ENCODE assay signal across 19 cellular contexts in genomic region chr4:113962719-113963274, GRCh38. TPM values are rescaled to one million over a fixed set of nuclear protein-coding genes. Genes with fewer than 3 reads are reported as not detected.
DNase-seq lines count a peak whose midpoint lies in the region; ATAC-seq, FAIRE-seq and TF ChIP-seq lines count a peak whose summit lies in the region.
"Had no signal": no experiment of that assay in that cellular context is flagged by ENCODE, and none has a peak within 500 bp of the region (broad histone marks: within the 10 kb centered on the region; RNA-seq: fewer than 3 reads in every experiment).

No MANE protein-coding gene starts in this region.

- H2BK120ac ChIP-seq in mesenchymal stem cell (ENCODE audit: low read depth, low read length): no peak overlapping the region

- no peak for TF ChIP-seq RAD21 in A549 (conservative IDR thresholded peaks at IDR 0.05 in 1 of 2, IDR thresholded peaks at IDR 0.05 in 1 of 2)

- CTCF ChIA-PET in A549 (lab: Yijun Ruan, JAX): no interaction called here
- CTCF ChIA-PET in Calu3 (lab: Charles Lee): no interaction called here
- CTCF ChIA-PET in activated CD4-positive, alpha-beta T cell treated with anti-CD3 and anti-CD28 coated beads for 36 hours (lab: Charles Lee): no interaction called here

- no peak for TF ChIP-seq CTCF in A549 (IDR thresholded peaks at IDR 0.05)
- no peak for TF ChIP-seq CTCF in Calu3 (IDR thresholded peaks at IDR 0.05; ENCODE audit: unreplicated experiment)
- no peak for TF ChIP-seq CTCF in endothelial cell (IDR thresholded peaks at IDR 0.05; ENCODE audit: unreplicated experiment)
- no peak for TF ChIP-seq CTCF in WERI-Rb-1 (IDR thresholded peaks at IDR 0.05; ENCODE audit: low read depth, low read length)

- no peak overlapping the region for H2BK5ac ChIP-seq in mesenchymal stem cell (ENCODE audit: low read depth, low read length, poor library complexity, severe bottlenecking)

- H3K4me2 ChIP-seq in A549 (no peak overlapping the region), mesenchymal stem cell (ENCODE audit: low read length, poor library complexity, severe bottlenecking) (no peak overlapping the region)

- TF ChIP-seq EP300 in A549 (IDR thresholded peaks at IDR 0.05): no peak

- H3K27me3 ChIP-seq in mesenchymal stem cell (ENCODE audit: control insufficient read depth in 1 of 2, insufficient read depth in 1 of 2, low read length in 2 of 2) (no peaks in the 10 kb centered on the region), WERI-Rb-1 (ENCODE audit: insufficient read depth, low read depth, severe bottlenecking) (no peaks in the 10 kb centered on the region)

- peak overlapping the region; percentile 77 for H2AK5ac ChIP-seq in mesenchymal stem cell (ENCODE audit: low read length, severe bottlenecking)

- 82% methylated on average over 3 of the region's 3 CpGs for WGBS in A549 (ENCODE audit: missing lambda C conversion rate)
- WGBS in mesenchymal stem cell: 72% methylated on average over 2 of the region's 3 CpGs

- peak overlapping the region; percentile 96 for H3K27ac Mint-ChIP-seq in Calu3 (ENCODE audit: unreplicated experiment)
- H3K27ac Mint-ChIP-seq in endothelial cell (ENCODE audit: unreplicated experiment): peak overlapping the region; percentile 12
- no peak overlapping the region for H3K27ac Mint-ChIP-seq in activated CD4-positive, alpha-beta T cell treated with anti-CD3 and anti-CD28 coated beads for 36 hours
- H3K27ac Mint-ChIP-seq: IgD-negative memory B cell had no signal

- peak overlapping the region; percentile 22 to 45; a peak in 4 of 6 replicates for H3K27ac ChIP-seq in A549
- H3K27ac ChIP-seq in mesenchymal stem cell (ENCODE audit: low read length, poor library complexity, severe bottlenecking): peak overlapping the region; percentile 25
- no peak overlapping the region for H3K27ac ChIP-seq in WERI-Rb-1

- POLR2A ChIA-PET in A549 (lab: Yijun Ruan, JAX): no interaction called here
- POLR2A ChIA-PET in activated CD4-positive, alpha-beta T cell treated with anti-CD3 and anti-CD28 coated beads for 36 hours (lab: Charles Lee): no interaction called here

- H3K9me3 Mint-ChIP-seq in Calu3 (ENCODE audit: low read depth, unreplicated experiment) (peaks cover 6% of the 10 kb centered on the region), endothelial cell (ENCODE audit: unreplicated experiment) (no peaks in the 10 kb centered on the region)
- peaks cover 10% of the 10 kb centered on the region for H3K9me3 Mint-ChIP-seq in activated CD4-positive, alpha-beta T cell treated with anti-CD3 and anti-CD28 coated beads for 36 hours (ENCODE audit: low read depth)

- no peak overlapping the region for H3K14ac ChIP-seq in mesenchymal stem cell (ENCODE audit: low read length in 2 of 2)

- peak overlapping the region in 1 of 2 experiments; percentile 7 for H3K23ac ChIP-seq in mesenchymal stem cell (ENCODE audit: low read length in 2 of 2)

- no TSS peak for BruUV-seq in Calu3 (replicated peaks; lab: Mats Ljungman, UMichigan)

- H3K4me1 ChIP-seq in A549: peaks cover 42% of the 10 kb centered on the region
- H3K4me1 ChIP-seq in mesenchymal stem cell (ENCODE audit: control insufficient read depth, insufficient read depth, low read depth, low read length): peaks cover 3% of the 10 kb centered on the region

- H2AFZ ChIP-seq in mesenchymal stem cell (ENCODE audit: low read depth, low read length): no peak overlapping the region

- H3K4ac ChIP-seq in mesenchymal stem cell (ENCODE audit: low read depth in 1 of 2, low read length in 2 of 2): no peak overlapping the region

- no peak for FAIRE-seq in A549 (lab: Jason Lieb, UNC)
- FAIRE-seq: G401.6 had no signal

- H3K4me1 Mint-ChIP-seq in Calu3 (ENCODE audit: low read depth, unreplicated experiment): peaks cover 51% of the 10 kb centered on the region
- peaks cover 12% of the 10 kb centered on the region for H3K4me1 Mint-ChIP-seq in endothelial cell (ENCODE audit: unreplicated experiment)
- H3K4me1 Mint-ChIP-seq in activated CD4-positive, alpha-beta T cell treated with anti-CD3 and anti-CD28 coated beads for 36 hours: peaks cover 3% of the 10 kb centered on the region
- H3K4me1 Mint-ChIP-seq: H9, IgD-negative memory B cell had no signal

- peaks cover 8% of the 10 kb centered on the region; the same call in 2 of the 3 replicates for H3K9me3 ChIP-seq in A549
- H3K9me3 ChIP-seq in mesenchymal stem cell (ENCODE audit: control insufficient read depth, low read length): no peaks in the 10 kb centered on the region
- H3K9me3 ChIP-seq in WERI-Rb-1 (ENCODE audit: severe bottlenecking): no peaks in the 10 kb centered on the region

- H4K91ac ChIP-seq in mesenchymal stem cell (ENCODE audit: low read length): no peak overlapping the region

- H3K4me3 ChIP-seq in A549: no peak overlapping the region
- no peak overlapping the region for H3K4me3 ChIP-seq in mesenchymal stem cell (ENCODE audit: insufficient read depth in 1 of 2, low read depth in 1 of 2, low read length in 2 of 2)
- no peak overlapping the region for H3K4me3 ChIP-seq in WERI-Rb-1 (ENCODE audit: low read depth, low read length)
- H3K4me3 ChIP-seq: GM12878 had no signal

- no peak overlapping the region for H2BK12ac ChIP-seq in mesenchymal stem cell (ENCODE audit: low read length in 2 of 2)

- H4K8ac ChIP-seq in mesenchymal stem cell (ENCODE audit: low read length): no peak overlapping the region

- H3K36me3 Mint-ChIP-seq in Calu3 (ENCODE audit: insufficient read depth, unreplicated experiment): peaks cover 19% of the 10 kb centered on the region
- peaks cover 6% of the 10 kb centered on the region for H3K36me3 Mint-ChIP-seq in endothelial cell (ENCODE audit: low read depth, unreplicated experiment)
- peaks cover 3% of the 10 kb centered on the region for H3K36me3 Mint-ChIP-seq in activated CD4-positive, alpha-beta T cell treated with anti-CD3 and anti-CD28 coated beads for 36 hours (ENCODE audit: low read depth)
- H3K36me3 Mint-ChIP-seq: IgD-negative memory B cell had no signal

- H3K36me3 ChIP-seq in mesenchymal stem cell (ENCODE audit: control insufficient read depth in 1 of 2, insufficient read depth in 2 of 2, low read depth in 1 of 2, low read length in 2 of 2) (peaks cover 0 to 2% of the 10 kb centered on the region in 2 experiments), WERI-Rb-1 (no peaks in the 10 kb centered on the region)

- DNase-seq in A549 (ENCODE audit: low read depth in 1 of 2, low spot score in 1 of 2): no peak
- no peak for DNase-seq in Calu3
- DNase-seq in endothelial cell (ENCODE audit: low spot score): no peak
- DNase-seq in mesenchymal stem cell: no peak
- no peak for DNase-seq in activated CD4-positive, alpha-beta T cell treated with anti-CD3 and anti-CD28 coated beads for 36 hours
- no peak for DNase-seq in WERI-Rb-1
- DNase-seq in RKO (ENCODE audit: low spot score): no peak
- DNase-seq: COR-L47, DND-41, H9, Kasumi-1, NCI-H1417 treated with DMSO at 0.1 percent for 48 hours, NCI-H1930, NCI-H2171, NCI-H774, PC-3 had no signal

- H3K18ac ChIP-seq in mesenchymal stem cell (ENCODE audit: low read depth in 1 of 2, low read length in 2 of 2): no peak overlapping the region

- intact Hi-C loops in Calu3 (cut with micrococcal nuclease; ENCODE audit: unreplicated experiment): no loop called here
- intact Hi-C loops in activated CD4-positive, alpha-beta T cell treated with anti-CD3 and anti-CD28 coated beads for 36 hours (cut with DNase I, micrococcal nuclease): no loop called here

- H3K4me3 Mint-ChIP-seq in Calu3 (ENCODE audit: low read depth, unreplicated experiment) (peak overlapping the region; percentile 29), endothelial cell (ENCODE audit: unreplicated experiment) (no peak overlapping the region)
- H3K4me3 Mint-ChIP-seq in activated CD4-positive, alpha-beta T cell treated with anti-CD3 and anti-CD28 coated beads for 36 hours: no peak overlapping the region
- H3K4me3 Mint-ChIP-seq: H9 had no signal

- no peak overlapping the region for H3K9ac ChIP-seq in mesenchymal stem cell (ENCODE audit: low read length)

- H3K79me1 ChIP-seq in mesenchymal stem cell (replicated peaks; ENCODE audit: low read length, poor library complexity, severe bottlenecking): no peaks in the 10 kb centered on the region

- TF ChIP-seq POLR2A in A549 (IDR thresholded peaks at IDR 0.05; ENCODE audit: low read length): no peak

- H3K27me3 Mint-ChIP-seq in Calu3 (ENCODE audit: unreplicated experiment) (no peaks in the 10 kb centered on the region), endothelial cell (ENCODE audit: unreplicated experiment) (no peaks in the 10 kb centered on the region)
- peaks cover 6% of the 10 kb centered on the region for H3K27me3 Mint-ChIP-seq in activated CD4-positive, alpha-beta T cell treated with anti-CD3 and anti-CD28 coated beads for 36 hours

- ATAC-seq in A549: no peak
- no peak for ATAC-seq in activated CD4-positive, alpha-beta T cell treated with anti-CD3 and anti-CD28 coated beads for 36 hours
- ATAC-seq: GM12878, PC-3 had no signal

- no peak overlapping the region for H2BK15ac ChIP-seq in mesenchymal stem cell (ENCODE audit: low read depth, poor library complexity, severe bottlenecking)

TF ChIP-seq in A549, 52 proteins besides CTCF, POLR2A, EP300 and RAD21 (continues in another document):
- TF ChIP-seq MAFK (IDR thresholded peaks at IDR 0.05; ENCODE audit: partially characterized antibody) (no peak), E2F6 (IDR thresholded peaks at IDR 0.05; ENCODE audit: borderline replicate concordance, low read depth) (no peak), RCOR1 (IDR thresholded peaks at IDR 0.05; ENCODE audit: low read depth, low read length) (no peak)

RNA-seq across cellular contexts. Expression of gene ARSJ, which starts 16.6 kb away (rescaled TPM):
- 8.6 and 11.8 TPM in 2 replicates for polyA plus RNA-seq in A549 (2011; rRNA removed)
- 2.4 and 2.8 TPM in 2 replicates for polyA plus RNA-seq in A549 (2012; cell fraction: cytosol; rRNA removed)
- polyA plus RNA-seq in A549 (2012; cell fraction: nucleus; rRNA removed): 2.5 and 2.7 TPM in 2 replicates
- polyA plus RNA-seq in A549 (2017; fragmentation: RNase III; extraction: RNeasy Plus Mini Kit Qiagen cat#74134 plus additional on column Dnase treatment): 3.0 to 3.6 TPM (median 3.5 TPM) in 3 replicates
- polyA minus RNA-seq in A549 (2011; rRNA and poly(A)+ RNA removed): 7.5 and 9.2 TPM in 2 replicates
- total RNA-seq in Calu3 (2022): 12.5 and 13.3 TPM in 2 replicates
- 11.2 TPM for total RNA-seq in endothelial cell (ENCODE audit: unreplicated experiment)
- polyA plus RNA-seq in mesenchymal stem cell (2013, experiment 1 of 2): 22.2 TPM
- polyA plus RNA-seq in mesenchymal stem cell (2013, experiment 2 of 2): 23.1 TPM
- under 1 TPM in 1 of 2 experiments, not detected in 1; 0.05 TPM for total RNA-seq in activated CD4-positive, alpha-beta T cell treated with anti-CD3 and anti-CD28 coated beads for 36 hours
- polyA plus RNA-seq: IgD-negative memory B cell had no signal

Comparison
In these comparisons a context has a peak if more than half of its experiments do, and no peak if none do; other contexts are left out.
1. RNA of gene ARSJ, which starts 16.6 kb away (total RNA-seq): 12.5 to 13.3 TPM in Calu3 and 11.2 TPM in endothelial cell (single experiment); 0.05 TPM in activated CD4-positive, alpha-beta T cell treated with anti-CD3 and anti-CD28 coated beads for 36 hours; every median in the first group is over 10 times any median in the second.